ENCODE assay signal across 19 cellular contexts in genomic region chr11:19237381-19237780, GRCh38. TPM values are rescaled to one million over a fixed set of nuclear protein-coding genes. Genes with fewer than 3 reads are reported as not detected.
DNase-seq lines count a peak whose midpoint lies in the region; ATAC-seq, FAIRE-seq and TF ChIP-seq lines count a peak whose summit lies in the region.
"Had no signal": no experiment of that assay in that cellular context is flagged by ENCODE, and none has a peak within 500 bp of the region (broad histone marks: within the 10 kb centered on the region; RNA-seq: fewer than 3 reads in every experiment).

No MANE protein-coding gene starts in this region.

- H3K18ac ChIP-seq in mesenchymal stem cell (ENCODE audit: low read depth in 1 of 2, low read length in 2 of 2) = no peak overlapping the region

- H3K4ac ChIP-seq in mesenchymal stem cell (ENCODE audit: low read depth in 1 of 2, low read length in 2 of 2) = no peak overlapping the region

- peaks cover 4 to 20% of the 10 kb centered on the region in 2 experiments for H3K36me3 ChIP-seq in HepG2 (replicated peaks in 1 of 2; ENCODE audit: control insufficient read depth in 1 of 2, insufficient read depth in 2 of 2, low read length in 2 of 2)
- no peaks in the 10 kb centered on the region for H3K36me3 ChIP-seq in right lobe of liver
- no peaks in the 10 kb centered on the region for H3K36me3 ChIP-seq in mesenchymal stem cell (ENCODE audit: control insufficient read depth in 1 of 2, insufficient read depth in 2 of 2, low read depth in 1 of 2, low read length in 2 of 2)
- no peaks in the 10 kb centered on the region for H3K36me3 ChIP-seq in gastrocnemius medialis

- no peak for FAIRE-seq in HepG2 (lab: Jason Lieb, UNC)
- FAIRE-seq: GM12878, GM18507 had no signal

- H2BK12ac ChIP-seq in mesenchymal stem cell (ENCODE audit: low read length in 2 of 2) = no peak overlapping the region

- H3K9ac ChIP-seq in HepG2 (ENCODE audit: insufficient read depth, low read depth, low read length) = no peak overlapping the region
- no peak overlapping the region for H3K9ac ChIP-seq in mesenchymal stem cell (ENCODE audit: low read length)
- H3K9ac ChIP-seq: BLaER1 treated with 17β-estradiol and CSF1 and Interleukin-3, amounts not matched to agents 10 nM and 100 nM; GM23248 had no signal

- H3K4me2 ChIP-seq in HepG2 (ENCODE audit: low read depth, low read length) = peak overlapping the region; percentile 81; the same call in 1 of the 2 replicates
- peak overlapping the region; percentile 60 for H3K4me2 ChIP-seq in mesenchymal stem cell (ENCODE audit: low read length, poor library complexity, severe bottlenecking)

- no peak overlapping the region for H3K27ac Mint-ChIP-seq in activated CD4-positive, alpha-beta T cell treated with anti-CD3 and anti-CD28 coated beads for 36 hours
- H3K27ac Mint-ChIP-seq: CD4-positive, CD25-positive, alpha-beta regulatory T cell; IgD-negative memory B cell had no signal

- H2AK5ac ChIP-seq in mesenchymal stem cell (ENCODE audit: low read length, severe bottlenecking) = no peak overlapping the region

- TF ChIP-seq POLR2A in HepG2 (IDR thresholded peaks at IDR 0.05; ENCODE audit: insufficient read depth in 1 of 2, low read depth in 2 of 2, low read length in 2 of 2) (no peak), right lobe of liver (IDR thresholded peaks at IDR 0.05) (no peak), gastrocnemius medialis (IDR thresholded peaks at IDR 0.05) (no peak)

- H2BK120ac ChIP-seq in mesenchymal stem cell (ENCODE audit: low read depth, low read length) = no peak overlapping the region

- POLR2A ChIA-PET in HepG2 (lab: Yijun Ruan, JAX) = no interaction called here
- POLR2A ChIA-PET in activated CD4-positive, alpha-beta T cell treated with anti-CD3 and anti-CD28 coated beads for 36 hours (lab: Charles Lee) = no interaction called here

- H2BK5ac ChIP-seq in mesenchymal stem cell (ENCODE audit: low read depth, low read length, poor library complexity, severe bottlenecking) = no peak overlapping the region

- H3K14ac ChIP-seq in mesenchymal stem cell (ENCODE audit: low read length in 2 of 2) = no peak overlapping the region

- in situ Hi-C loops in HepG2 (cut with HindIII; ENCODE audit: extremely low pct_ligation_motif_present, low pct_unique_long_range_greater_than_20kb) = no loop called here
- in situ Hi-C loops in gastrocnemius medialis (cut with MboI; ENCODE audit: low sequenced_read_pairs in 4 of 4) = no loop called here

- TF ChIP-seq EP300 in HepG2 (IDR thresholded peaks at IDR 0.05; ENCODE audit: low read depth in 2 of 2, low read length in 2 of 2) (no peak), HepG2 (CRISPR knock-in tag; IDR thresholded peaks at IDR 0.05; ENCODE audit: borderline replicate concordance) (no peak)

- H4K20me1 ChIP-seq in HepG2 (ENCODE audit: insufficient read depth, low read length) = no peaks in the 10 kb centered on the region

- no TSS peak for BruUV-seq in HepG2 (replicated peaks; lab: Mats Ljungman, UMichigan)

- DNase-seq in HepG2 (ENCODE audit: low spot score) (no peak), right lobe of liver (no peak), mesenchymal stem cell (no peak), gastrocnemius medialis (no peak)
- no peak for DNase-seq in activated CD4-positive, alpha-beta T cell treated with anti-CD3 and anti-CD28 coated beads for 36 hours
- no peak for DNase-seq in activated CD8-positive, alpha-beta memory T cell treated with anti-CD3 and anti-CD28 coated beads, Interleukin-2, amount 50 U/mL, for 4 hours
- no peak for DNase-seq in activated CD4-positive, alpha-beta T cell treated with anti-CD3 and anti-CD28 coated beads for 4 hours
- DNase-seq: ACHN; CD4-positive, CD25-positive, alpha-beta regulatory T cell; DMS53; GM23248; H7 had no signal

- peaks cover 13% of the 10 kb centered on the region for H3K27me3 Mint-ChIP-seq in activated CD4-positive, alpha-beta T cell treated with anti-CD3 and anti-CD28 coated beads for 36 hours

- peaks cover 14% of the 10 kb centered on the region for H3K4me1 Mint-ChIP-seq in activated CD4-positive, alpha-beta T cell treated with anti-CD3 and anti-CD28 coated beads for 36 hours

- H3K9me3 Mint-ChIP-seq in activated CD4-positive, alpha-beta T cell treated with anti-CD3 and anti-CD28 coated beads for 36 hours (ENCODE audit: low read depth) = no peaks in the 10 kb centered on the region

- CTCF ChIA-PET in HepG2 (lab: Yijun Ruan, JAX; ENCODE audit: low intra/inter-chr PET ratio, low total read pairs) = no interaction called here
- CTCF ChIA-PET in activated CD4-positive, alpha-beta T cell treated with anti-CD3 and anti-CD28 coated beads for 36 hours (lab: Charles Lee) = no interaction called here

- WGBS in HepG2 (ENCODE audit: low lambda C conversion rate) = 93% methylated on average over 8 of the region's 8 CpGs
- WGBS in right lobe of liver (ENCODE audit: insufficient coverage, low coverage, low lambda C conversion rate, missing lambda C conversion rate) = 87% methylated on average over 6 of the region's 8 CpGs
- 96% methylated on average over 8 of the region's 8 CpGs for WGBS in mesenchymal stem cell

- H3K27me3 ChIP-seq in HepG2 (ENCODE audit: control insufficient read depth in 1 of 2, insufficient read depth in 2 of 2, low read length in 2 of 2) (no peaks in the 10 kb centered on the region; a peak in 1 of 5 replicates), right lobe of liver (peaks cover 0 to 26% of the 10 kb centered on the region in 2 donors), mesenchymal stem cell (ENCODE audit: control insufficient read depth in 1 of 2, insufficient read depth in 1 of 2, low read length in 2 of 2) (peaks cover 7 to 8% of the 10 kb centered on the region in 2 experiments), gastrocnemius medialis (peaks cover 11 to 13% (median 11%) of the 10 kb centered on the region in 3 donors)

- no peak for TF ChIP-seq CTCF in HepG2 (CRISPR knock-in tag; IDR thresholded peaks at IDR 0.05)
- no peak for TF ChIP-seq CTCF in right lobe of liver (IDR thresholded peaks at IDR 0.05)
- no peak for TF ChIP-seq CTCF in gastrocnemius medialis (IDR thresholded peaks at IDR 0.05 in 4 of 5, conservative IDR thresholded peaks at IDR 0.05 in 1 of 5)

- H4K8ac ChIP-seq in mesenchymal stem cell (ENCODE audit: low read length) = no peak overlapping the region

- intact Hi-C loops in HepG2 (cut with micrococcal nuclease; ENCODE audit: unreplicated experiment) (no loop called here), right lobe of liver (cut with DNase I) (no loop called here), gastrocnemius medialis (cut with DNase I; ENCODE audit: low total_unique reads) (no loop called here)
- intact Hi-C loops in activated CD4-positive, alpha-beta T cell treated with anti-CD3 and anti-CD28 coated beads for 36 hours (cut with DNase I, micrococcal nuclease) = no loop called here

- H3K9me3 ChIP-seq in HepG2 (ENCODE audit: low read length) = no peaks in the 10 kb centered on the region
- H3K9me3 ChIP-seq in right lobe of liver = no peaks in the 10 kb centered on the region
- H3K9me3 ChIP-seq in mesenchymal stem cell (ENCODE audit: control insufficient read depth, low read length) = no peaks in the 10 kb centered on the region
- no peaks in the 10 kb centered on the region for H3K9me3 ChIP-seq in gastrocnemius medialis
- H3K9me3 ChIP-seq: BLaER1 treated with 17β-estradiol and CSF1 and Interleukin-3, amounts not matched to agents 10 nM and 100 nM had no signal

- ATAC-seq in HepG2 (no peak), right lobe of liver (no peak), gastrocnemius medialis (no peak)
- ATAC-seq in activated CD4-positive, alpha-beta T cell treated with anti-CD3 and anti-CD28 coated beads for 36 hours = no peak
- ATAC-seq: GM12878 had no signal

- H4K91ac ChIP-seq in mesenchymal stem cell (ENCODE audit: low read length) = no peak overlapping the region

- peaks cover 26% of the 10 kb centered on the region for H3K4me1 ChIP-seq in HepG2 (ENCODE audit: insufficient read depth, low read length)
- peaks cover 0 to 13% (median 0%) of the 10 kb centered on the region in 4 donors for H3K4me1 ChIP-seq in right lobe of liver
- H3K4me1 ChIP-seq in mesenchymal stem cell (ENCODE audit: control insufficient read depth, insufficient read depth, low read depth, low read length) = peaks cover 15% of the 10 kb centered on the region
- H3K4me1 ChIP-seq in gastrocnemius medialis = peaks cover 59 to 69% of the 10 kb centered on the region in 2 donors

- peaks cover 9% of the 10 kb centered on the region for H3K79me2 ChIP-seq in HepG2 (ENCODE audit: insufficient read depth, low read length)

- H3K4me3 Mint-ChIP-seq in activated CD4-positive, alpha-beta T cell treated with anti-CD3 and anti-CD28 coated beads for 36 hours = no peak overlapping the region
- H3K4me3 Mint-ChIP-seq: CD4-positive, CD25-positive, alpha-beta regulatory T cell; IgD-negative memory B cell had no signal

- peaks cover 5% of the 10 kb centered on the region for H3K79me1 ChIP-seq in mesenchymal stem cell (replicated peaks; ENCODE audit: low read length, poor library complexity, severe bottlenecking)

- H2AFZ ChIP-seq in HepG2 (ENCODE audit: low read length) = no peak overlapping the region
- H2AFZ ChIP-seq in mesenchymal stem cell (ENCODE audit: low read depth, low read length) = no peak overlapping the region
- H2AFZ ChIP-seq: GM23248 had no signal

- H3K27ac ChIP-seq in HepG2 (ENCODE audit: extremely low read length, insufficient read depth, low read length) (no peak overlapping the region), right lobe of liver (no peak overlapping the region), mesenchymal stem cell (ENCODE audit: low read length, poor library complexity, severe bottlenecking) (peak overlapping the region; percentile 16), gastrocnemius medialis (peak overlapping the region; percentile 71 to 88 (median 74))
- H3K27ac ChIP-seq: BLaER1 treated with 17β-estradiol and CSF1 and Interleukin-3, amounts not matched to agents 10 nM and 100 nM; GM23248 had no signal

- H2BK15ac ChIP-seq in mesenchymal stem cell (ENCODE audit: low read depth, poor library complexity, severe bottlenecking) = no peak overlapping the region

- H3K36me3 Mint-ChIP-seq in activated CD4-positive, alpha-beta T cell treated with anti-CD3 and anti-CD28 coated beads for 36 hours (ENCODE audit: low read depth) = peaks cover 52% of the 10 kb centered on the region
- H3K36me3 Mint-ChIP-seq: CD4-positive, CD25-positive, alpha-beta regulatory T cell; IgD-negative memory B cell had no signal

- H3K4me3 ChIP-seq in HepG2 (replicated peaks in 1 of 3; ENCODE audit: insufficient read depth in 1 of 3, low read depth in 2 of 3, low read length in 3 of 3) (no peak overlapping the region), right lobe of liver (no peak overlapping the region), mesenchymal stem cell (ENCODE audit: insufficient read depth in 1 of 2, low read depth in 1 of 2, low read length in 2 of 2) (no peak overlapping the region), gastrocnemius medialis (peak overlapping the region; percentile 19 to 34 (median 28))
- H3K4me3 ChIP-seq: BLaER1 treated with 17β-estradiol and CSF1 and Interleukin-3, amounts not matched to agents 10 nM and 100 nM; GM12878; GM23248 had no signal

- no peak for TF ChIP-seq RAD21 in HepG2 (CRISPR knock-in tag; IDR thresholded peaks at IDR 0.05)

- no peak overlapping the region for H3K23ac ChIP-seq in mesenchymal stem cell (ENCODE audit: low read length in 2 of 2)

RNA-seq across cellular contexts. Expression of gene E2F8, which starts 3.4 kb away (rescaled TPM):
- total RNA-seq in HepG2 (2016; rRNA removed; fragmentation: Illumina TruSeq; extraction: Trizol) = 8.9 and 9.4 TPM in 2 replicates
- 1.0 and 1.2 TPM in 2 replicates for total RNA-seq in HepG2 (2016; cell fraction: cytosol; rRNA removed; fragmentation: Illumina TruSeq; extraction: Trizol; ENCODE audit: low read depth)
- 7.9 and 9.1 TPM in 2 replicates for total RNA-seq in HepG2 (2016; cell fraction: insoluble cytoplasmic fraction; rRNA removed; fragmentation: Illumina TruSeq; extraction: Trizol)
- 3.8 and 4.5 TPM in 2 replicates for total RNA-seq in HepG2 (2016; cell fraction: membrane; rRNA removed; fragmentation: Illumina TruSeq; extraction: Trizol)
- total RNA-seq in HepG2 (2016; cell fraction: nucleus; rRNA removed; fragmentation: Illumina TruSeq; extraction: Trizol) = 15.0 and 16.1 TPM in 2 replicates
- polyA plus RNA-seq in HepG2 (2011; rRNA removed) = 1.9 and 3.3 TPM in 2 replicates
- 1.3 and 1.4 TPM in 2 replicates for polyA plus RNA-seq in HepG2 (2011; cell fraction: cytosol; rRNA removed)
- 4.7 and 5.3 TPM in 2 replicates for polyA plus RNA-seq in HepG2 (2011; cell fraction: nucleus; rRNA removed)
- polyA plus RNA-seq in HepG2 (2012) = 1.4 and 2.7 TPM in 2 replicates
- polyA plus RNA-seq in HepG2 (2016; cell fraction: cytosol; fragmentation: Illumina TruSeq; extraction: Trizol; ENCODE audit: low read depth) = 0.82 and 0.87 TPM in 2 replicates
- polyA plus RNA-seq in HepG2 (2016; cell fraction: insoluble cytoplasmic fraction; fragmentation: Illumina TruSeq; extraction: Trizol; ENCODE audit: low read depth) = 12.0 and 12.3 TPM in 2 replicates
- 1.9 and 2.2 TPM in 2 replicates for polyA plus RNA-seq in HepG2 (2016; cell fraction: membrane; fragmentation: Illumina TruSeq; extraction: Trizol; ENCODE audit: low read depth)
- 16.9 and 18.0 TPM in 2 replicates for polyA plus RNA-seq in HepG2 (2016; cell fraction: nucleus; fragmentation: Illumina TruSeq; extraction: Trizol; ENCODE audit: insufficient read depth, low read depth)
- polyA minus RNA-seq in HepG2 (2011; rRNA and poly(A)+ RNA removed; ENCODE audit: low replicate concordance) = 3.0 and 4.3 TPM in 2 replicates
- 1.2 and 1.7 TPM in 2 replicates for polyA minus RNA-seq in HepG2 (2011; cell fraction: cytosol; rRNA and poly(A)+ RNA removed)
- 18.0 and 25.4 TPM in 2 replicates for polyA minus RNA-seq in HepG2 (2011; cell fraction: nucleus; rRNA and poly(A)+ RNA removed)
- total RNA-seq in right lobe of liver = 1 to 10 TPM in 1 of 6 experiments, under 1 TPM in 4, not detected in 1; 0.19 to 2.0 (median 0.49) TPM
- 0.81 TPM for polyA plus RNA-seq in mesenchymal stem cell (2013, experiment 1 of 2)
- polyA plus RNA-seq in mesenchymal stem cell (2013, experiment 2 of 2) = 0.84 TPM
- under 1 TPM in 3 of 4 donors, not detected in 1; 0.39 to 0.80 (median 0.78) TPM for total RNA-seq in gastrocnemius medialis
- total RNA-seq in activated CD4-positive, alpha-beta T cell treated with anti-CD3 and anti-CD28 coated beads for 36 hours = 10 to 100 TPM; 18.0 to 22.2 TPM
- polyA plus RNA-seq: IgD-negative memory B cell had no signal

RNA-seq across cellular contexts. Expression of gene CSRP3, which starts 35.6 kb away (rescaled TPM):
- total RNA-seq in HepG2 (2016; rRNA removed; fragmentation: Illumina TruSeq; extraction: Trizol) = not detected in 2 replicates
- total RNA-seq in HepG2 (2016; cell fraction: cytosol; rRNA removed; fragmentation: Illumina TruSeq; extraction: Trizol; ENCODE audit: low read depth) = not detected in 2 replicates
- not detected in 2 replicates for total RNA-seq in HepG2 (2016; cell fraction: insoluble cytoplasmic fraction; rRNA removed; fragmentation: Illumina TruSeq; extraction: Trizol)
- not detected in 2 replicates for total RNA-seq in HepG2 (2016; cell fraction: membrane; rRNA removed; fragmentation: Illumina TruSeq; extraction: Trizol)
- not detected in 2 replicates for total RNA-seq in HepG2 (2016; cell fraction: nucleus; rRNA removed; fragmentation: Illumina TruSeq; extraction: Trizol)
- polyA plus RNA-seq in HepG2 (2011; rRNA removed) = not detected in 2 replicates
- polyA plus RNA-seq in HepG2 (2011; cell fraction: cytosol; rRNA removed) = not detected in 2 replicates
- polyA plus RNA-seq in HepG2 (2011; cell fraction: nucleus; rRNA removed) = not detected in 2 replicates
- not detected in 2 replicates for polyA plus RNA-seq in HepG2 (2012)
- polyA plus RNA-seq in HepG2 (2016; cell fraction: cytosol; fragmentation: Illumina TruSeq; extraction: Trizol; ENCODE audit: low read depth) = not detected in 2 replicates
- polyA plus RNA-seq in HepG2 (2016; cell fraction: insoluble cytoplasmic fraction; fragmentation: Illumina TruSeq; extraction: Trizol; ENCODE audit: low read depth) = not detected in 2 replicates
- not detected in 2 replicates for polyA plus RNA-seq in HepG2 (2016; cell fraction: membrane; fragmentation: Illumina TruSeq; extraction: Trizol; ENCODE audit: low read depth)
- not detected in 2 replicates for polyA plus RNA-seq in HepG2 (2016; cell fraction: nucleus; fragmentation: Illumina TruSeq; extraction: Trizol; ENCODE audit: insufficient read depth, low read depth)
- not detected in 2 replicates for polyA minus RNA-seq in HepG2 (2011; rRNA and poly(A)+ RNA removed; ENCODE audit: low replicate concordance)
- polyA minus RNA-seq in HepG2 (2011; cell fraction: cytosol; rRNA and poly(A)+ RNA removed) = not detected in 2 replicates
- polyA minus RNA-seq in HepG2 (2011; cell fraction: nucleus; rRNA and poly(A)+ RNA removed) = not detected in 2 replicates
- under 1 TPM in 2 of 6 experiments, not detected in 4; 0.22 to 0.81 TPM for total RNA-seq in right lobe of liver
- not detected for polyA plus RNA-seq in mesenchymal stem cell (2013, experiment 1 of 2)
- not detected for polyA plus RNA-seq in mesenchymal stem cell (2013, experiment 2 of 2)
- total RNA-seq in gastrocnemius medialis = 100 to 1,000 TPM in 2 of 4 donors, 10 to 100 TPM in 1, 1 to 10 TPM in 1; 2.2 to 300 (median 89.5) TPM
- total RNA-seq in activated CD4-positive, alpha-beta T cell treated with anti-CD3 and anti-CD28 coated beads for 36 hours = not detected
- total RNA-seq: A172; CD4-positive, CD25-positive, alpha-beta regulatory T cell; Daoy; GM12878; GM23248; H7; HT-29 had no signal
- polyA plus RNA-seq: CD4-positive, CD25-positive, alpha-beta regulatory T cell; GM12878; GM23248; IgD-negative memory B cell had no signal

Comparison
In these comparisons a context has a peak if more than half of its experiments do, and no peak if none do; other contexts are left out.
1. H3K27ac ChIP-seq: peak in mesenchymal stem cell (single experiment) and gastrocnemius medialis (4 of 4); none in HepG2 (single experiment) and right lobe of liver (0 of 3).
2. H3K4me3 ChIP-seq: peak in gastrocnemius medialis (4 of 4); none in HepG2 (0 of 3), right lobe of liver (0 of 3) and mesenchymal stem cell (0 of 2).